9 cellular contexts compared by ENCODE assay signal in the genomic region with DNA sequence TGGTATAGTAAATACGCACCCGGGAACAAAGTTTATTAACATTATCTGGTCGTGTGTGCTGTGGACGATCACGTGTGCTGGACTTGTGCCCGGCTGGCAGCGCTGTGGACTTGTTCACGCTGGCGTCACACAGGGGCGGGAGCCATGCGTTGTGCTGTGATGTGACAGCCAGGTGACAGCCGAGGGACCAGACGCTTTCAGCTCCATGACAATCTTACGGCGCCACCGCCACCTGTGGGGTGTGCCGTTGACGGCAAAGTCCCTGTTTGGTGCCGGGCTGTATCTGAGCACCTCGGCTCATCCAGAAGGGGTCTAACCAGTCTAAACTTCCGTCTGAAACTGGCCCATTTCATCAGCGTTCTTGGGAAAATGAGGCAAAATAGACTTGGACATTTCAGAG. TPM values are rescaled to one million over a fixed set of nuclear protein-coding genes. Genes with fewer than 3 reads are reported as not detected.
DNase-seq lines count a peak whose midpoint lies in the region; ATAC-seq and TF ChIP-seq lines count a peak whose summit lies in the region.
"Had no signal": no experiment of that assay in that cellular context is flagged by ENCODE, and none has a peak within 500 bp of the region (broad histone marks: within the 10 kb centered on the region; RNA-seq: fewer than 3 reads in every experiment).

No MANE protein-coding gene starts in this region.

- WGBS in esophagus squamous epithelium, 2 donors, result 54 to 71% methylated on average over 7 to 8 of the region's 22 CpGs

- H3K9ac ChIP-seq in mucosa of stomach (ENCODE audit: low read length), result peak overlapping the region; percentile 54

- peak overlapping the region; percentile 26 to 81 (median 68) for H3K27ac ChIP-seq in esophagus squamous epithelium
- H3K27ac ChIP-seq: cardiac muscle cell had no signal

- H3K36me3 ChIP-seq in BE2C, result no peaks in the 10 kb centered on the region
- no peaks in the 10 kb centered on the region for H3K36me3 ChIP-seq in esophagus squamous epithelium
- no peaks in the 10 kb centered on the region for H3K36me3 ChIP-seq in mucosa of stomach (ENCODE audit: control insufficient read depth, insufficient read depth, low read length)
- H3K36me3 ChIP-seq: cardiac muscle cell had no signal

- TF ChIP-seq POLR2A in esophagus squamous epithelium (IDR thresholded peaks at IDR 0.05), result no peak

- ATAC-seq in GM18868 (IDR thresholded peaks at IDR 0.05; ENCODE audit: unreplicated experiment) (no peak), GM21528 (IDR thresholded peaks at IDR 0.05; ENCODE audit: low FRiP score, unreplicated experiment) (no peak)

- no peaks in the 10 kb centered on the region for H3K9me3 ChIP-seq in BE2C
- H3K9me3 ChIP-seq in esophagus squamous epithelium, result no peaks in the 10 kb centered on the region
- H3K9me3 ChIP-seq in mucosa of stomach (ENCODE audit: control insufficient read depth, low read length), result no peaks in the 10 kb centered on the region

- intact Hi-C loops in esophagus squamous epithelium (cut with DNase I), result no loop called here

- TF ChIP-seq CTCF in BE2C (IDR thresholded peaks at IDR 0.05; ENCODE audit: low read depth, low read length) (0 out of 2 replicates have a peak, but pooled peaks have one; percentile 7), esophagus squamous epithelium (IDR thresholded peaks at IDR 0.05) (no peak), GM20000 (IDR thresholded peaks at IDR 0.05; ENCODE audit: extremely low read depth, missing control alignments) (no peak)

- DNase-seq in BE2C, result peak; percentile 69
- peak; percentile 47 to 80 for DNase-seq in NCI-H2081 (lab: John Stamatoyannopoulos, UW)
- DNase-seq in esophagus squamous epithelium (lab: John Stamatoyannopoulos, UW), result no peak
- DNase-seq in GM20000 (ENCODE audit: low spot score), result no peak
- no peak for DNase-seq in activated gamma-delta T cell (lab: John Stamatoyannopoulos, UW)

- H3K4me3 ChIP-seq in BE2C (ENCODE audit: low read depth, low read length) (peak overlapping the region; percentile 37), esophagus squamous epithelium (peak overlapping the region in 1 of 4 donors; percentile 16), mucosa of stomach (ENCODE audit: low read length) (peak overlapping the region; percentile 47)
- H3K4me3 ChIP-seq: cardiac muscle cell had no signal

- H3K4me1 ChIP-seq in BE2C (no peaks in the 10 kb centered on the region; the same call in none of the 2 replicates), esophagus squamous epithelium (peaks cover 0 to 28% (median 11%) of the 10 kb centered on the region in 3 donors), mucosa of stomach (ENCODE audit: control insufficient read depth, insufficient read depth, low read length) (peaks cover 19% of the 10 kb centered on the region)

- H3K27me3 ChIP-seq in BE2C (no peaks in the 10 kb centered on the region), esophagus squamous epithelium (peaks cover 0 to 41% (median 0%) of the 10 kb centered on the region in 4 donors), mucosa of stomach (ENCODE audit: control insufficient read depth, insufficient read depth, low read length) (peaks cover 19% of the 10 kb centered on the region)
- H3K27me3 ChIP-seq: cardiac muscle cell had no signal

RNA-seq across cellular contexts. Expression of gene DLL1, which starts 25.2 kb away (rescaled TPM):
- polyA plus RNA-seq in BE2C (2012; ENCODE audit: insufficient read depth, insufficient read length, low read depth), result 0.37 TPM
- 10 to 100 TPM in 3 of 4 donors, 1 to 10 TPM in 1; 8.3 to 37.6 (median 15.1) TPM for total RNA-seq in esophagus squamous epithelium

RNA-seq across cellular contexts. Expression of gene FAM120B, which starts 40.9 kb away (rescaled TPM):
- polyA plus RNA-seq in BE2C (2012; ENCODE audit: insufficient read depth, insufficient read length, low read depth), result 32.9 TPM
- total RNA-seq in esophagus squamous epithelium, result 10 to 100 TPM in 3 of 4 donors, 1 to 10 TPM in 1; 8.4 to 25.6 (median 12.9) TPM

Comparison
In these comparisons a context has a peak if more than half of its experiments do, and no peak if none do; other contexts are left out.
1. DNase-seq: peak in BE2C (single experiment) and NCI-H2081 (2 of 2); none in esophagus squamous epithelium (single experiment), GM20000 (single experiment) and activated gamma-delta T cell (single experiment).